Comparison of ENCODE assay signal across 9 cellular contexts in the genomic region with DNA sequence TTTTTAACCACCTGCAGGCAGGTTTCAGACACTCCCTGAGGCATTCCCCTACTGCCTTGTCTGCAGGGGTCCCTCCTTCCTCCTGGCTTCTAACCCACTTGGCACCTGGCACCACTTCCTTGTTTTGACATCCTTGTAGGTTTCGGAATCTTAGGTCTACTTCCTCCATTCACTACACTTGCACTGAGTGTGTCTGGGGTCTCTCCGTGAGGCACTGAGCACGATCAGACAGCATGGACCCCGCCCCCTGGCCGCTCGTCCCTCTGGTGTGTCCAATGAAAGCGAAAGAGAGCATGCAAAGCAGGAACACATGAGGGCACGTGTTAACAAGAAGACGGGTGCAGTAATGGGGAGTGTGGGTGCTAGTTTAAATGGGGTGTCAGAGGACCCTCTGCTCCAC.
DNase-seq lines count a peak whose midpoint lies in the region; ATAC-seq and TF ChIP-seq lines count a peak whose summit lies in the region.
"Had no signal": no experiment of that assay in that cellular context is flagged by ENCODE, and none has a peak within 500 bp of the region (broad histone marks: within the 10 kb centered on the region; RNA-seq: fewer than 3 reads in every experiment).

No MANE protein-coding gene starts in this region.

- DNase-seq in GM13976 (ENCODE audit: low spot score) (peak; percentile 72), IMR-90 (no peak), NCI-H187 treated with DMSO at 0.1 percent for 48 hours (lab: John Stamatoyannopoulos, UW) (no peak), NCI-H2081 (lab: John Stamatoyannopoulos, UW) (no peak), DMS 273 (lab: John Stamatoyannopoulos, UW; ENCODE audit: unreplicated experiment) (no peak)
- peak in 1 of 2 donors; percentile 28 for DNase-seq in activated naive CD4-positive, alpha-beta T cell treated with anti-CD3 and anti-CD28 coated beads, Interleukin-2, amount 50 U/mL, for 72 hours (ENCODE audit: low spot score in 2 of 2)
- peak; percentile 61 for DNase-seq in stimulated activated naive CD8-positive, alpha-beta T cell treated with anti-CD3 and anti-CD28 coated beads, Interleukin-15, Interleukin-2, amounts not matched to agents 100 U/mL and 50 U/mL, for 24 hours

- H2AFZ ChIP-seq in IMR-90 (replicated peaks; ENCODE audit: low read length, poor library complexity), result peak overlapping the region; percentile 49

- H3K18ac ChIP-seq in IMR-90 (ENCODE audit: low read depth, low read length), result no peak overlapping the region

- WGBS in IMR-90 (ENCODE audit: extremely low coverage in 2 of 2, insufficient read length in 1 of 2), 2 experiments, result no CpG with 5 or more reads among the region's 9 CpGs

- CTCF ChIA-PET in IMR-90 (lab: Yijun Ruan, JAX), result no interaction called here

- no peak overlapping the region for H2BK20ac ChIP-seq in IMR-90 (ENCODE audit: low read depth, low read length)

- H3K4me3 ChIP-seq in IMR-90 (ENCODE audit: insufficient read depth, low read depth, low read length), result no peak overlapping the region
- H3K4me3 ChIP-seq: suprapubic skin had no signal

- intact Hi-C loops in IMR-90 (cut with micrococcal nuclease), result no loop called here

- no peak for TF ChIP-seq CTCF in GM13976 (IDR thresholded peaks at IDR 0.05; ENCODE audit: borderline replicate concordance, control extremely low read depth, extremely low read depth, insufficient read depth, missing control alignments)
- no peak for TF ChIP-seq CTCF in IMR-90 (conservative IDR thresholded peaks at IDR 0.05; ENCODE audit: low read depth, low read length)

- no peaks in the 10 kb centered on the region for H3K36me3 ChIP-seq in IMR-90 (ENCODE audit: control insufficient read depth, insufficient read depth, low read length)
- H3K36me3 ChIP-seq: suprapubic skin had no signal

- H3K4me2 ChIP-seq in IMR-90 (ENCODE audit: low read depth, low read length), result no peak overlapping the region

- H3K9me3 Mint-ChIP-seq in activated naive CD4-positive, alpha-beta T cell treated with anti-CD3 and anti-CD28 coated beads, Interleukin-2, amount 50 U/mL, for 72 hours, result no peaks in the 10 kb centered on the region

- H4K20me1 ChIP-seq in IMR-90 (ENCODE audit: insufficient read depth, low read length), result no peaks in the 10 kb centered on the region

- H2BK120ac ChIP-seq in IMR-90 (ENCODE audit: low read depth, low read length), result no peak overlapping the region

- no peaks in the 10 kb centered on the region for H3K9me3 ChIP-seq in IMR-90 (ENCODE audit: control insufficient read depth, insufficient read depth, low read length)
- H3K9me3 ChIP-seq: suprapubic skin had no signal

- dilution Hi-C loops in IMR-90 (cut with HindIII; ENCODE audit: low sequenced_read_pairs, unreplicated experiment), result no loop called here

- H4K91ac ChIP-seq in IMR-90 (ENCODE audit: insufficient read depth, low read depth, low read length), result no peak overlapping the region

- no peak overlapping the region for H2BK5ac ChIP-seq in IMR-90 (ENCODE audit: low read depth, low read length, poor library complexity, severe bottlenecking)

- no peaks in the 10 kb centered on the region for H3K79me1 ChIP-seq in IMR-90 (ENCODE audit: low read depth in 1 of 2, low read length in 2 of 2)

- BruUV-seq in IMR-90 (replicated peaks; lab: Mats Ljungman, UMichigan), result no TSS peak

- peaks cover 0 to 5% of the 10 kb centered on the region in 2 donors for H3K36me3 Mint-ChIP-seq in activated naive CD4-positive, alpha-beta T cell treated with anti-CD3 and anti-CD28 coated beads, Interleukin-2, amount 50 U/mL, for 72 hours

- H4K8ac ChIP-seq in IMR-90 (ENCODE audit: low read depth in 2 of 2, low read length in 2 of 2), result no peak overlapping the region

- no peak overlapping the region; the same call in 1 of the 2 replicates for H3K4ac ChIP-seq in IMR-90 (ENCODE audit: low read depth, low read length)

- H3K56ac ChIP-seq in IMR-90 (ENCODE audit: extremely low read depth, insufficient read depth, low read length), result no peak overlapping the region

- no peak overlapping the region for H2AK9ac ChIP-seq in IMR-90 (replicated peaks; ENCODE audit: low read depth, low read length, poor library complexity)

- peaks cover 11% of the 10 kb centered on the region for H3K9me1 ChIP-seq in IMR-90 (ENCODE audit: insufficient read depth, low read length)

- no peak for TF ChIP-seq POLR2A in IMR-90 (IDR thresholded peaks at IDR 0.05; ENCODE audit: low read depth, low read length)

- H2AK5ac ChIP-seq in IMR-90 (ENCODE audit: low read depth, low read length), result no peak overlapping the region; the same call in 1 of the 2 replicates

- no peak overlapping the region for H3K23ac ChIP-seq in IMR-90 (ENCODE audit: low read depth, low read length)

- no peak overlapping the region for H3K27ac ChIP-seq in IMR-90 (ENCODE audit: insufficient read depth, low read length)
- H3K27ac ChIP-seq: suprapubic skin had no signal

- ATAC-seq in GM21619 (IDR thresholded peaks at IDR 0.05; ENCODE audit: unreplicated experiment), result peak; percentile 92
- no peak for ATAC-seq in IMR-90 (ENCODE audit: low read depth)
- ATAC-seq in activated naive CD4-positive, alpha-beta T cell treated with anti-CD3 and anti-CD28 coated beads, Interleukin-2, amount 50 U/mL, for 72 hours, result peak; percentile 34 to 59
- ATAC-seq in stimulated activated naive CD8-positive, alpha-beta T cell treated with anti-CD3 and anti-CD28 coated beads, Interleukin-15, Interleukin-2, amounts not matched to agents 100 U/mL and 50 U/mL, for 24 hours, result peak; percentile 59

- TF ChIP-seq RAD21 in IMR-90 (IDR thresholded peaks at IDR 0.05; ENCODE audit: low read length), result no peak

- no peak overlapping the region for H3K9ac ChIP-seq in IMR-90 (ENCODE audit: low read depth, low read length)

- peaks cover 4% of the 10 kb centered on the region; the same call in 1 of the 2 replicates for H3K4me1 ChIP-seq in IMR-90 (ENCODE audit: control insufficient read depth, insufficient read depth, low read length)

- in situ Hi-C loops in GM13976 (cut with MboI; ENCODE audit: low sequenced_read_pairs, unreplicated experiment), result loop anchor here (10.0 kb wide), 1 partner anchor 497 kb away; no protein-coding TSS in a partner anchor
- in situ Hi-C loops in IMR-90 (cut with MboI; ENCODE audit: low sequenced_read_pairs), result no loop called here

- H3K14ac ChIP-seq in IMR-90 (replicated peaks; ENCODE audit: low read depth, low read length), result no peak overlapping the region

- H3K27me3 ChIP-seq in IMR-90 (ENCODE audit: control insufficient read depth, insufficient read depth, low read length), result no peaks in the 10 kb centered on the region
- H3K27me3 ChIP-seq: suprapubic skin had no signal

- POLR2A ChIA-PET in IMR-90 (lab: Charles Lee; ENCODE audit: unreplicated experiment), result no interaction called here

- no peak overlapping the region; the same call in 2 of the 3 replicates for H2BK15ac ChIP-seq in IMR-90 (ENCODE audit: low read depth, low read length)

- H4K5ac ChIP-seq in IMR-90 (ENCODE audit: low read depth, low read length), result no peak overlapping the region

- peak overlapping the region; percentile 80 to 93 for H3K27ac Mint-ChIP-seq in activated naive CD4-positive, alpha-beta T cell treated with anti-CD3 and anti-CD28 coated beads, Interleukin-2, amount 50 U/mL, for 72 hours

TF ChIP-seq in IMR-90, 13 proteins besides CTCF, POLR2A, EP300 and RAD21:
- TF ChIP-seq, protein P1, sequence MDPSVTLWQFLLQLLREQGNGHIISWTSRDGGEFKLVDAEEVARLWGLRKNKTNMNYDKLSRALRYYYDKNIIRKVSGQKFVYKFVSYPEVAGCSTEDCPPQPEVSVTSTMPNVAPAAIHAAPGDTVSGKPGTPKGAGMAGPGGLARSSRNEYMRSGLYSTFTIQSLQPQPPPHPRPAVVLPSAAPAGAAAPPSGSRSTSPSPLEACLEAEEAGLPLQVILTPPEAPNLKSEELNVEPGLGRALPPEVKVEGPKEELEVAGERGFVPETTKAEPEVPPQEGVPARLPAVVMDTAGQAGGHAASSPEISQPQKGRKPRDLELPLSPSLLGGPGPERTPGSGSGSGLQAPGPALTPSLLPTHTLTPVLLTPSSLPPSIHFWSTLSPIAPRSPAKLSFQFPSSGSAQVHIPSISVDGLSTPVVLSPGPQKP (IDR thresholded peaks at IDR 0.05; ENCODE audit: borderline replicate concordance, low read depth, low read length), result no peak
- no peak for TF ChIP-seq CEBPB (IDR thresholded peaks at IDR 0.05; ENCODE audit: low read depth, low read length)

Comparison
In these comparisons a context has a peak if more than half of its experiments do, and no peak if none do; other contexts are left out.
1. DNase-seq: peak in GM13976 (single experiment) and stimulated activated naive CD8-positive, alpha-beta T cell treated with anti-CD3 and anti-CD28 coated beads, Interleukin-15, Interleukin-2, amounts not matched to agents 100 U/mL and 50 U/mL, for 24 hours (single experiment); none in IMR-90 (single experiment), NCI-H187 treated with DMSO at 0.1 percent for 48 hours (single experiment), NCI-H2081 (0 of 2) and DMS 273 (single experiment).